ENCODE assay signal across 8 cellular contexts in the genomic region with DNA sequence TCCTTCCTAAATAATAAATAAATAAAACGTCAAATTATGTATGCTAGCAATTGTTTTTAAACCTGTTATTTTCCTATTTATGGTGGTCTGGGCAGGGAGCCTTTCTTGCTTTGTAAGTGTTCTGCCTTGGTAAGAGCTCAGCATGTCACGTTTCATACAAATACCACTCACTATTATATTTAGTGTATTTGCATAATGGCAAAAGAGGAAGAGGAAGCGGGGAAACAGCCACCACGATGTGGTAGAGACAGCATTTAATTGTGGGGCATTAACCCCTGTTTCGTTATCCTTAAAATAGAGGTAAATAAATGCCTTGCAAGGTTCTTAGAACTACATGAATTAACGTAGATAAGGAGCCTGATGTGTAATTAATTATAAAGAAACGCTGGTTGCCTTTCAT. TPM values are rescaled to one million over a fixed set of nuclear protein-coding genes. Genes with fewer than 3 reads are reported as not detected.
DNase-seq lines count a peak whose midpoint lies in the region; ATAC-seq and TF ChIP-seq lines count a peak whose summit lies in the region.

No MANE protein-coding gene starts in this region.

- H3K4me1 ChIP-seq in A673 (ENCODE audit: insufficient read depth, low read length, poor library complexity, severe bottlenecking) = peaks cover 19% of the 10 kb centered on the region
- H3K4me1 ChIP-seq in rectal smooth muscle tissue (ENCODE audit: control insufficient read depth, insufficient read depth, low read length) = no peaks in the 10 kb centered on the region

- H3K4me3 ChIP-seq in A673 (ENCODE audit: low read depth, low read length, poor library complexity, severe bottlenecking) (peak overlapping the region; percentile 77), rectal smooth muscle tissue (ENCODE audit: low read length) (peak overlapping the region; percentile 82)

- POLR2A ChIA-PET in A673 (lab: Charles Lee; ENCODE audit: low non-redundant PET) = no interaction called here

- intact Hi-C loops in A673 (cut with micrococcal nuclease; ENCODE audit: unreplicated experiment) = no loop called here

- H3K9ac ChIP-seq in rectal smooth muscle tissue (ENCODE audit: low read length) = no peak overlapping the region

- CTCF ChIA-PET in A673 (lab: Charles Lee) = no interaction called here

- no peak for TF ChIP-seq CTCF in A673 (conservative IDR thresholded peaks at IDR 0.05; ENCODE audit: low read depth, low read length)

- H3K36me3 ChIP-seq in A673 (ENCODE audit: insufficient read depth, low read length, poor library complexity, severe bottlenecking) = peaks cover 6% of the 10 kb centered on the region
- no peaks in the 10 kb centered on the region for H3K36me3 ChIP-seq in rectal smooth muscle tissue (ENCODE audit: control insufficient read depth, insufficient read depth, low read length)

- H3K27me3 ChIP-seq in A673 (replicated peaks; ENCODE audit: insufficient read depth, low read depth, low read length, poor library complexity) (no peaks in the 10 kb centered on the region), rectal smooth muscle tissue (ENCODE audit: control insufficient read depth, insufficient read depth, low read length) (no peaks in the 10 kb centered on the region)

- no peak overlapping the region for H3K27ac ChIP-seq in A673 (ENCODE audit: low read depth, low read length, poor library complexity, severe bottlenecking)
- no peak overlapping the region for H3K27ac ChIP-seq in rectal smooth muscle tissue (ENCODE audit: low read depth, low read length)

- no peaks in the 10 kb centered on the region for H3K9me3 ChIP-seq in A673 (ENCODE audit: low read depth, low read length, poor library complexity, severe bottlenecking)

- ATAC-seq in GM18909 (IDR thresholded peaks at IDR 0.05; ENCODE audit: poor library complexity, unreplicated experiment) (peak; percentile 57), HG03066 (IDR thresholded peaks at IDR 0.05; ENCODE audit: low read depth, unreplicated experiment) (peak; percentile 39)

- DNase-seq in A673 (ENCODE audit: low spot score) = peak; percentile 15
- DNase-seq in SIG-M5 treated with dmso at 0.1 percent for 504 hours (lab: John Stamatoyannopoulos, UW; ENCODE audit: unreplicated experiment) = peak; percentile 86
- no peak for DNase-seq in DMS53 treated with DMSO at 0.1 percent for 48 hours (lab: John Stamatoyannopoulos, UW; ENCODE audit: unreplicated experiment)
- DNase-seq in T1000 (lab: John Stamatoyannopoulos, UW) = no peak
- no peak for DNase-seq in NCI-H1694 treated with DMSO at 0.1 percent for 48 hours (lab: John Stamatoyannopoulos, UW)

- no TSS peak for BruUV-seq in A673 (replicated peaks; lab: Mats Ljungman, UMichigan)

RNA-seq across cellular contexts. Expression of a gene that starts 2.0 kb away (rescaled TPM):
- 65.9 and 98.5 TPM in 2 replicates for total RNA-seq in A673 (2021)

RNA-seq across cellular contexts. Expression of a gene that starts 42.5 kb away (rescaled TPM):
- total RNA-seq in A673 (2021) = 63.4 and 64.9 TPM in 2 replicates

Comparison
In these comparisons a context has a peak if more than half of its experiments do, and no peak if none do; other contexts are left out.
1. DNase-seq: peak in A673 (single experiment) and SIG-M5 treated with dmso at 0.1 percent for 504 hours (single experiment); none in DMS53 treated with DMSO at 0.1 percent for 48 hours (single experiment), T1000 (single experiment) and NCI-H1694 treated with DMSO at 0.1 percent for 48 hours (single experiment).